In the genomic region with DNA sequence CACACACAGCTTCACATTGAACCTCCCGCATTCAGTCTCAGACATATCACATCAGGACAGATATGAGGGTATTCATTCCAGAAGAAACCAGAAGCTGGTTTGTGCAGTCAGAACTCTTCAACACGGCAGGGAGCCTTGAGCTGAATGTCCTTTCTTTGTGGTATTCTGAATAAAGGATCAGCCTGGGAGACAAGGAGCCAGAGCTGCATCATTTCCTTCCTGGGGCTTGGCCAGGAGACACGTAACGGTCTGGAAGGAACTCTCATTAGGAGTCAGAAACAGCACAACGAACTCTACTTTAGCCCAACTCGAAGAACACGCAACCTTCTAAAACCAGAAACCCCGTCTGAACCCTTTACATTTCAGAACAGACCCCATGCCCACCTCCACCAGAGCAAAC, we compare ENCODE assay signal across 14 cellular contexts. TPM values are rescaled to one million over a fixed set of nuclear protein-coding genes. Genes with fewer than 3 reads are reported as not detected.
A peak's percentile ranks its signal among the peaks of the same experiment; 100 is the strongest.
DNase-seq lines count a peak whose midpoint lies in the region; ATAC-seq and TF ChIP-seq lines count a peak whose summit lies in the region.
"Had no signal": no experiment of that assay in that cellular context is flagged by ENCODE, and none has a peak within 500 bp of the region (broad histone marks: within the 10 kb centered on the region; RNA-seq: fewer than 3 reads in every experiment).

No MANE protein-coding gene starts in this region.

- no peak overlapping the region for H4K12ac ChIP-seq in trophoblast cell (ENCODE audit: low read depth, low read length)

- DNase-seq in ELF-1 (ENCODE audit: low read depth, low spot score), result peak; percentile 15
- peak; percentile 17 to 74 (median 51) for DNase-seq in adrenal gland
- DNase-seq in cardiac muscle cell (ENCODE audit: low read depth in 1 of 2, low spot score in 1 of 2), result peak in 1 of 2 donors; percentile 94
- DNase-seq in trophoblast cell, result peak in 1 of 2 donors; percentile 5
- no peak for DNase-seq in activated CD4-positive, alpha-beta T cell treated with anti-CD3 and anti-CD28 coated beads for 1 hour
- DNase-seq in activated gamma-delta T cell (lab: John Stamatoyannopoulos, UW), result no peak
- DNase-seq in T-helper 9 cell, result no peak
- DNase-seq: activated CD8-positive, alpha-beta memory T cell treated with anti-CD3 and anti-CD28 coated beads for 24 hours; BE2C; foreskin keratinocyte; GF-D8; MM.1S had no signal

- no peak overlapping the region for H3K9ac ChIP-seq in trophoblast cell (ENCODE audit: low read length)

- intact Hi-C loops in adrenal gland (cut with DNase I), result no loop called here

- no peaks in the 10 kb centered on the region for H3K79me2 ChIP-seq in trophoblast cell (ENCODE audit: control insufficient read depth, insufficient read depth, low read length, poor library complexity)

- 51 to 71% (median 63%) methylated on average over 8 of the region's 8 CpGs for WGBS in adrenal gland, 4 donors
- WGBS in trophoblast cell (ENCODE audit: extremely low coverage, insufficient coverage, insufficient read length), result no CpG with 5 or more reads among the region's 8 CpGs

- TF ChIP-seq POLR2A in adrenal gland (IDR thresholded peaks at IDR 0.05), result no peak

- H2BK5ac ChIP-seq in trophoblast cell (ENCODE audit: low read depth, low read length, poor library complexity), result no peak overlapping the region

- no peak overlapping the region for H4K8ac ChIP-seq in trophoblast cell (ENCODE audit: low read depth, low read length)

- no peak overlapping the region for H3K18ac ChIP-seq in trophoblast cell (ENCODE audit: low read length)

- peaks cover 5% of the 10 kb centered on the region for H3K79me1 ChIP-seq in trophoblast cell (ENCODE audit: low read length)

- TF ChIP-seq CTCF in adrenal gland (IDR thresholded peaks at IDR 0.05) (no peak), cardiac muscle cell (IDR thresholded peaks at IDR 0.05; ENCODE audit: low read depth, low read length) (no peak)

- H3K27ac ChIP-seq in adrenal gland (peak overlapping the region in 2 of 5 donors; percentile 55 to 73), cardiac muscle cell (peak overlapping the region; percentile 72), trophoblast cell (ENCODE audit: low read depth, low read length) (no peak overlapping the region)
- H3K27ac ChIP-seq: foreskin keratinocyte had no signal

- no peak overlapping the region for H2AFZ ChIP-seq in trophoblast cell (ENCODE audit: insufficient read depth, low read length, poor library complexity)

- H3K23ac ChIP-seq in trophoblast cell (ENCODE audit: low read length), result no peak overlapping the region

- H4K91ac ChIP-seq in trophoblast cell (ENCODE audit: low read depth, low read length), result no peak overlapping the region

- H2AK5ac ChIP-seq in trophoblast cell (ENCODE audit: low read length), result no peak overlapping the region

- H3K14ac ChIP-seq in trophoblast cell (ENCODE audit: low read length), result no peak overlapping the region

- ATAC-seq in HG02623 (IDR thresholded peaks at IDR 0.05; ENCODE audit: unreplicated experiment), result no peak
- ATAC-seq: foreskin keratinocyte, HCT116 had no signal

- H3K9me3 ChIP-seq in adrenal gland (replicated peaks in 1 of 3) (no peaks in the 10 kb centered on the region), cardiac muscle cell (ENCODE audit: low read depth) (no peaks in the 10 kb centered on the region), trophoblast cell (ENCODE audit: insufficient read depth, low read depth, low read length) (peaks cover 3% of the 10 kb centered on the region)
- H3K9me3 ChIP-seq: BE2C had no signal

- no peak overlapping the region for H3K4ac ChIP-seq in trophoblast cell (ENCODE audit: low read depth, low read length)

- no peak overlapping the region for H2BK120ac ChIP-seq in trophoblast cell (ENCODE audit: insufficient read depth, low read length, poor library complexity)

- H2BK12ac ChIP-seq in trophoblast cell (ENCODE audit: low read length), result peak overlapping the region; percentile 45

- H3K4me3 ChIP-seq in adrenal gland (no peak overlapping the region), cardiac muscle cell (no peak overlapping the region), trophoblast cell (ENCODE audit: low read depth, low read length) (no peak overlapping the region)

- H3K27me3 ChIP-seq in adrenal gland, result no peaks in the 10 kb centered on the region
- no peaks in the 10 kb centered on the region for H3K27me3 ChIP-seq in cardiac muscle cell
- no peaks in the 10 kb centered on the region for H3K27me3 ChIP-seq in trophoblast cell (ENCODE audit: insufficient read depth, low read length)

- H3K36me3 ChIP-seq in adrenal gland (replicated peaks in 1 of 2) (no peaks in the 10 kb centered on the region), cardiac muscle cell (peaks cover 39% of the 10 kb centered on the region), trophoblast cell (ENCODE audit: control insufficient read depth in 1 of 2, insufficient read depth in 2 of 2, low read length in 2 of 2) (no peaks in the 10 kb centered on the region)
- H3K36me3 ChIP-seq: BE2C had no signal

- no peak overlapping the region for H3K4me2 ChIP-seq in trophoblast cell (ENCODE audit: low read length)

- H3K4me1 ChIP-seq in adrenal gland (replicated peaks in 1 of 2) (no peaks in the 10 kb centered on the region), cardiac muscle cell (ENCODE audit: low read depth) (peaks cover 56% of the 10 kb centered on the region), trophoblast cell (ENCODE audit: control insufficient read depth in 1 of 2, insufficient read depth in 2 of 2, low read length in 2 of 2) (peaks cover 6 to 13% of the 10 kb centered on the region in 2 experiments)
- H3K4me1 ChIP-seq: BE2C, foreskin keratinocyte had no signal

RNA-seq across cellular contexts. Expression of a gene that starts 46.4 kb away (rescaled TPM):
- total RNA-seq in adrenal gland, result 10 to 100 TPM; 35.6 to 69.0 (median 39.7) TPM
- 10 to 100 TPM in 1 of 3 donors, 1 to 10 TPM in 2; 5.1 to 32.8 (median 8.8) TPM for polyA plus RNA-seq in adrenal gland
- total RNA-seq in cardiac muscle cell, result 67.8 and 102 TPM in 2 replicates
- polyA plus RNA-seq in cardiac muscle cell, result 41.7 and 55.6 TPM in 2 replicates
- polyA plus RNA-seq in trophoblast cell (2013), result 0.87 and 0.92 TPM in 2 replicates
- total RNA-seq: foreskin keratinocyte had no signal
- polyA plus RNA-seq: foreskin keratinocyte had no signal

Comparison
In these comparisons a context has a peak if more than half of its experiments do, and no peak if none do; other contexts are left out.
1. DNase-seq: peak in ELF-1 (single experiment) and adrenal gland (7 of 7); none in activated CD4-positive, alpha-beta T cell treated with anti-CD3 and anti-CD28 coated beads for 1 hour (single experiment), activated gamma-delta T cell (single experiment) and T-helper 9 cell (single experiment).